ENCODE assay signal across 18 cellular contexts in the genomic region with DNA sequence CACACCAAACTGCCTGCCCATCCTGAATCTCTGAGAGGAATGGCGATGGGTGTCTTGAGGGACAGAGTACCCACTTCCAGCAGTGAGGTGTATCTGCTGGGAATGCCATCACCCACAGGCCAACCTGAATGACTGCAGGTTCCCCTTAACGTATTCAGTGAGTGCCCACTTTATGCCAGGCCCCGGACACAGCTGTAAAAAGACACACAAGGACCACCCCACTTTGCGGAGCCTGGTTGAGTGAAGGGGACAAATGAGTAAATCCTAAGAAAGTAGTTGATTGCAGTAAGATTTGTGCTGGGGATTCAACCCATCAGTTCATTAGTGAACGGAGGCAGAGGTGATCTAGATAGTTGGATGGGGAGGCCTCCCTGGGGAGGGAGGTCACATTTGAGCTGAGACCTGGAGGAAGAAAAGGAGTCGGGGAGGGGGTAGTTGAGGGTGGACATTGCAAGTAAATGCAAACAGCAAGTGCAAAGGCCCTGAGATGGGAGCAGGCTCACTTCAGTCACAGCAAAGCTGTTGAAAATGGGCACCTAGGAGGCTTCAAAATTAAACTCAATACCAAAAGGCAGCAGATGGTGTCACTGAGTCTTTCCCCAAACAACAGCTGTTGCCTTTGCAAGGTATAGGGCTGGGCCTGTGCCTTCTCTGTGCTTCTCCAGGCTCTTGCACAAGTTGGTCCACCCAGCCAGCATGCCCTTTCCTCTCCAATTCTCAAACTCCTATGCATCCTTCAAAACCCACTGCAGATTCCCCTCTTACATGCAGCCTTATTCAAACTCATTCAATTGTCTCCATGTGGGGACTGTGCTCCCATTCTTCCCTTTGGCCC. TPM values are rescaled to one million over a fixed set of nuclear protein-coding genes. Genes with fewer than 3 reads are reported as not detected.
DNase-seq lines count a peak whose midpoint lies in the region; ATAC-seq and TF ChIP-seq lines count a peak whose summit lies in the region.
"Had no signal": no experiment of that assay in that cellular context is flagged by ENCODE, and none has a peak within 500 bp of the region (broad histone marks: within the 10 kb centered on the region; RNA-seq: fewer than 3 reads in every experiment).

No MANE protein-coding gene starts in this region.

- H3K4me1 ChIP-seq in PC-3 (ENCODE audit: insufficient read depth, low read length): peaks cover 6% of the 10 kb centered on the region

- BruUV-seq in PC-3 (replicated peaks; lab: Mats Ljungman, UMichigan): no TSS peak

- TF ChIP-seq CTCF in 22Rv1 (IDR thresholded peaks at IDR 0.05) (no peak), PC-3 (conservative IDR thresholded peaks at IDR 0.05; ENCODE audit: low read depth, low read length) (no peak), epithelial cell of proximal tubule (conservative IDR thresholded peaks at IDR 0.05; ENCODE audit: low read depth, low read length) (no peak)

- no peak overlapping the region for H3K4me2 ChIP-seq in PC-3 (ENCODE audit: low read length)
- H3K4me2 ChIP-seq: GM23338 had no signal

- H3K9me3 ChIP-seq in PC-3 (ENCODE audit: low read length): no peaks in the 10 kb centered on the region

- CTCF ChIA-PET in PC-3 (lab: Charles Lee): no interaction called here

- no peaks in the 10 kb centered on the region for H3F3A ChIP-seq in PC-3 (ENCODE audit: low read length, unreplicated experiment)

- H3K79me2 ChIP-seq in PC-3 (ENCODE audit: low read length): no peaks in the 10 kb centered on the region; the same call in 1 of the 2 replicates

- H2AFZ ChIP-seq in PC-3 (ENCODE audit: low read length): no peak overlapping the region
- H2AFZ ChIP-seq: GM23338 had no signal

- no peak overlapping the region for H3K9ac ChIP-seq in PC-3 (ENCODE audit: low read length)

- H3K4me3 ChIP-seq in H7 (ENCODE audit: insufficient read depth, low read depth, low read length) (no peak overlapping the region), PC-3 (ENCODE audit: low read length) (no peak overlapping the region), epithelial cell of proximal tubule (ENCODE audit: low read depth, low read length) (peak overlapping the region; percentile 85)
- H3K4me3 ChIP-seq: GM23338 had no signal

- H3K27ac ChIP-seq in 22Rv1: peak overlapping the region; percentile 69
- H3K27ac ChIP-seq in PC-3 (ENCODE audit: low read length): no peak overlapping the region

- peak; percentile 12; the same call in 1 of the 2 replicates for ATAC-seq in PC-3
- ATAC-seq: activated CD8-positive, alpha-beta memory T cell treated with anti-CD3 and anti-CD28 coated beads, Interleukin-2, amount 10 ng/mL, durations not matched to agents 7 days and 5 days; GM23338 had no signal

- peak; percentile 23 for DNase-seq in H7
- DNase-seq in PC-3: no peak
- no peak for DNase-seq in epithelial cell of proximal tubule (ENCODE audit: low read depth)
- no peak for DNase-seq in stimulated activated CD4-positive, alpha-beta T cell treated with anti-CD3 and anti-CD28 coated beads, Interleukin-4, amount 100 ng/mL, for 1 hour
- DNase-seq in SIG-M5 (lab: John Stamatoyannopoulos, UW): no peak
- no peak for DNase-seq in COR-L47 (lab: John Stamatoyannopoulos, UW)
- no peak for DNase-seq in DMS153 treated with DMSO at 0.1 percent for 48 hours (lab: John Stamatoyannopoulos, UW; ENCODE audit: unreplicated experiment)
- DNase-seq: activated CD4-positive, CD25-positive, alpha-beta regulatory T cell; activated CD8-positive, alpha-beta memory T cell treated with anti-CD3 and anti-CD28 coated beads, Interleukin-2, amount 10 ng/mL, durations not matched to agents 7 days and 5 days; aorta; NCI-H1417 treated with DMSO at 0.1 percent for 48 hours; stimulated activated CD4-positive, alpha-beta T cell treated with anti-CD3 and anti-CD28 coated beads, Interleukin-15, amount 100 ng/mL, for 24 hours; substantia nigra; T-helper 1 cell had no signal

- POLR2A ChIA-PET in PC-3 (lab: Charles Lee; ENCODE audit: unreplicated experiment): interaction anchor here (0.7 kb wide), 1 partner anchor 10 kb away, joined by 3 read pairs; no protein-coding TSS in a partner anchor

- intact Hi-C loops in PC-3 (cut with micrococcal nuclease): loop anchor here (1.0 kb wide), 1 partner anchor 41 kb away; no protein-coding TSS in a partner anchor

- H3K36me3 ChIP-seq in H7 (replicated peaks; ENCODE audit: control insufficient read depth, insufficient read depth, low read length) (no peaks in the 10 kb centered on the region), PC-3 (ENCODE audit: low read depth, low read length) (no peaks in the 10 kb centered on the region)

- no peaks in the 10 kb centered on the region for H4K20me1 ChIP-seq in PC-3 (ENCODE audit: low read length)

- H3K27me3 ChIP-seq in H7 (ENCODE audit: control insufficient read depth, insufficient read depth, low read length): peaks cover 6% of the 10 kb centered on the region; the same call in 1 of the 2 replicates
- H3K27me3 ChIP-seq in PC-3 (ENCODE audit: low read length): no peaks in the 10 kb centered on the region

- H3K9me2 ChIP-seq in PC-3 (replicated peaks; ENCODE audit: low read length): no peaks in the 10 kb centered on the region

RNA-seq across cellular contexts. Expression of gene GDF15, which starts 4.3 kb away (rescaled TPM):
- 0.30 and 1.4 TPM in 2 replicates for total RNA-seq in H7 (2014; rRNA removed; shearing (Covaris generic))
- total RNA-seq in PC-3 (2014; rRNA removed): 84.3 and 105 TPM in 2 replicates
- 76.3 and 262 TPM in 2 replicates for total RNA-seq in epithelial cell of proximal tubule
- total RNA-seq: activated CD8-positive, alpha-beta memory T cell treated with anti-CD3 and anti-CD28 coated beads, Interleukin-2, amount 10 ng/mL, durations not matched to agents 7 days and 5 days had no signal

RNA-seq across cellular contexts. Expression of gene LRRC25, which starts 7.1 kb away (rescaled TPM):
- 0.76 TPM in 1 of 2 replicates, not detected in the other for total RNA-seq in H7 (2014; rRNA removed; shearing (Covaris generic))
- total RNA-seq in PC-3 (2014; rRNA removed): not detected in 2 replicates
- 0.06 TPM in 1 of 2 replicates, not detected in the other for total RNA-seq in epithelial cell of proximal tubule
- total RNA-seq: dermis microvascular lymphatic vessel endothelial cell, NCI-H460 had no signal

RNA-seq across cellular contexts. Expression of gene SSBP4, which starts 28.9 kb away (rescaled TPM):
- total RNA-seq in H7 (2014; rRNA removed; shearing (Covaris generic)): 91.1 and 134 TPM in 2 replicates
- total RNA-seq in PC-3 (2014; rRNA removed): 97.5 and 99.9 TPM in 2 replicates
- 119 and 171 TPM in 2 replicates for total RNA-seq in epithelial cell of proximal tubule

RNA-seq across cellular contexts. Expression of gene ISYNA1, which starts 47.6 kb away (rescaled TPM):
- total RNA-seq in H7 (2014; rRNA removed; shearing (Covaris generic)): 183 and 212 TPM in 2 replicates
- total RNA-seq in PC-3 (2014; rRNA removed) (19.4 TPM in 2 replicates), epithelial cell of proximal tubule (88.7 and 115 TPM in 2 replicates)

RNA-seq across cellular contexts. Expression of gene PGPEP1, which starts 49.9 kb away (rescaled TPM):
- total RNA-seq in H7 (2014; rRNA removed; shearing (Covaris generic)): 11.5 and 13.6 TPM in 2 replicates
- total RNA-seq in PC-3 (2014; rRNA removed) (9.6 and 11.4 TPM in 2 replicates), epithelial cell of proximal tubule (5.4 and 7.5 TPM in 2 replicates)

Comparison
In these comparisons a context has a peak if more than half of its experiments do, and no peak if none do; other contexts are left out.
1. RNA of gene GDF15, which starts 4.3 kb away (total RNA-seq): 76.3 to 262 TPM in epithelial cell of proximal tubule and 84.3 to 105 TPM in PC-3; 0.30 to 1.4 TPM in H7; every median in the first group is over 10 times any median in the second.